ENCODE assay signal across 24 cellular contexts in the genomic region with DNA sequence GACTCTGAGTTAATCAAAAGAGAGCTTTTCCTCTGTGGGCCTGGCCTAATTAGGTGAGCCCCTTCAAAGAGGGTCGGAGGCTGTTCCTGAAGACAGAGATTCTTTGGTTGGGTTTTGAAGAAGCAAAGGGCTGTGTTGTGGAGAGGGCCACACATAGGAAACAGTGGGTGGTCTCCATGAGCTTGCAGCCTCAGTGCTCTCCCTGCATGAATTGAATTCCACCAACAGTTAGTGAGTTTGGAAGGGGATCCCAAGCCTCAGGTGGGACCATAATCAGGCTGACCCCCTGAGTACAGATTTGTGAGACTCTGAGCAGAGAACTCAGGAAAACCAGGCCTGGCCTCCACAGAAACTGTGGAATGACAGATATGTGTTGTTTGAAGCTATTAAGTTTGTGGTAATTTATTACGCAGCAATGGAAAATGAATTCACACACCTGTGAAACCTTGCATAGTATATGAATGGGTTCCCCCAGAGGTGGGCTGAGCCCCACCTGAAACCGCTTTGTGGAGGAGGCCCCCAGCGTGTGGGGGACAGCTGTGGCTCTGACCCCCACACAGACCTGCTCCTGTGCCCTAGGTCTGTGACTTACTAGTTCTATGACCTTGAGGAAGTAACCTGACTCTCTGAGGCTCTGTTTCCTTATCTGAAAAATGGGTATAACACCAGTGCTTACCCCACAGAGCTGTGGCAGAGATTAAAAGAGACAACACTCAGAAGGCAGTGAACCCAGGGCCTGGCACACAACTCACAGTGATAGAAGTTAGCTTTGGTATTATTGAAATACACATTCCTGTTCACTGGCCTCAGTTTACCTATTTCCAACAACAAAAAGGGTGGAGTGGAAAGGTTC.
A peak's percentile ranks its signal among the peaks of the same experiment; 100 is the strongest.
DNase-seq lines count a peak whose midpoint lies in the region; ATAC-seq, FAIRE-seq and TF ChIP-seq lines count a peak whose summit lies in the region.
"Had no signal": no experiment of that assay in that cellular context is flagged by ENCODE, and none has a peak within 500 bp of the region (broad histone marks: within the 10 kb centered on the region; RNA-seq: fewer than 3 reads in every experiment).

No MANE protein-coding gene starts in this region.

- BruUV-seq in HepG2 (replicated peaks; lab: Mats Ljungman, UMichigan) = no TSS peak

- peaks cover 3% of the 10 kb centered on the region; the same call in 1 of the 3 replicates for H3K36me3 Mint-ChIP-seq in GM23338 (ENCODE audit: low read depth)
- no peaks in the 10 kb centered on the region for H3K36me3 Mint-ChIP-seq in WTC11
- H3K36me3 Mint-ChIP-seq: natural killer cell treated with Interleukin-12 subunit alpha and Interleukin-12 subunit beta and Interleukin-15 and Interleukin-18, amount 100 ng/mL, for 72 hours had no signal

- DNase-seq in GM23338 (ENCODE audit: low spot score) (peak; percentile 41), WTC11 (ENCODE audit: low spot score) (no peak), HepG2 (ENCODE audit: low spot score) (no peak), small intestine (no peak), NCI-H2227 (lab: John Stamatoyannopoulos, UW; ENCODE audit: unreplicated experiment) (no peak), right cardiac atrium (no peak), Right ventricle myocardium superior (no peak)
- DNase-seq: activated CD4-positive, alpha-beta T cell treated with anti-CD3 and anti-CD28 coated beads, Interleukin-2, amount 10 ng/mL, durations not matched to agents 24 days and 14 days; activated CD8-positive, alpha-beta memory T cell treated with anti-CD3 and anti-CD28 coated beads, Interleukin-2, amount 10 ng/mL, durations not matched to agents 7 days and 5 days; central memory CD4-positive, alpha-beta T cell; dorsolateral prefrontal cortex; HFFc6; NCI-H510A; ovary; stimulated activated CD4-positive, alpha-beta T cell treated with anti-CD3 and anti-CD28 coated beads, Interleukin-4, amount 100 ng/mL, for 1 hour; stimulated activated naive CD4-positive, alpha-beta T cell; T-helper 17 cell; tibial artery had no signal

- TF ChIP-seq CTCF in GM23338 (conservative IDR thresholded peaks at IDR 0.05; ENCODE audit: low read depth in 2 of 2) (no peak), WTC11 (IDR thresholded peaks at IDR 0.05) (no peak), HepG2 (CRISPR knock-in tag; IDR thresholded peaks at IDR 0.05) (no peak)

- POLR2A ChIA-PET in WTC11 (lab: Charles Lee) = interaction anchor here (1.3 kb wide), 1 partner anchor 16 kb away, joined by 3 read pairs; no protein-coding TSS in a partner anchor
- POLR2A ChIA-PET in HepG2 (lab: Yijun Ruan, JAX) = interaction anchor here (0.6 to 3.3 kb wide), 12 partner anchors 9 to 153 kb away, joined by 3 to 21 read pairs (median 4); no protein-coding TSS in a partner anchor

- no peak overlapping the region for H3K4me3 ChIP-seq in GM23338
- peak overlapping the region in 1 of 3 experiments; percentile 4; a peak in 1 of 6 replicates for H3K4me3 ChIP-seq in HepG2 (replicated peaks in 1 of 3; ENCODE audit: insufficient read depth in 1 of 3, low read depth in 2 of 3, low read length in 3 of 3)
- no peak overlapping the region for H3K4me3 ChIP-seq in small intestine (ENCODE audit: low read depth in 1 of 2, low read length in 2 of 2)
- H3K4me3 ChIP-seq in right cardiac atrium (ENCODE audit: low read length) = no peak overlapping the region
- H3K4me3 ChIP-seq: dorsolateral prefrontal cortex, ovary, tibial artery had no signal

- H3K9me3 ChIP-seq in HepG2 (ENCODE audit: low read length) (no peaks in the 10 kb centered on the region), small intestine (ENCODE audit: control insufficient read depth, low read depth) (no peaks in the 10 kb centered on the region), right cardiac atrium (ENCODE audit: control insufficient read depth, low read length) (no peaks in the 10 kb centered on the region)
- H3K9me3 ChIP-seq: ovary, tibial artery had no signal

- CTCF ChIA-PET in WTC11 (lab: Charles Lee) = interaction anchor here (1.0 to 1.6 kb wide), 4 partner anchors 10 to 24 kb away, joined by 3 to 7 read pairs (median 4); no protein-coding TSS in a partner anchor
- CTCF ChIA-PET in HepG2 (lab: Yijun Ruan, JAX; ENCODE audit: low intra/inter-chr PET ratio, low total read pairs) = no interaction called here

- H3K9ac ChIP-seq in HepG2 (ENCODE audit: insufficient read depth, low read depth, low read length) = peak overlapping the region; percentile 1; the same call in 1 of the 2 replicates

- H2AFZ ChIP-seq in GM23338 (no peak overlapping the region), HepG2 (ENCODE audit: low read length) (no peak overlapping the region)

- H3K27ac ChIP-seq in GM23338 (ENCODE audit: low read depth) (peak overlapping the region; percentile 61), HepG2 (ENCODE audit: extremely low read length, insufficient read depth, low read length) (peak overlapping the region; percentile 66), small intestine (ENCODE audit: low read depth in 1 of 2, low read length in 1 of 2) (peak overlapping the region; percentile 45 to 65), right cardiac atrium (ENCODE audit: low read length) (no peak overlapping the region)
- H3K27ac ChIP-seq: C4-2B, dorsolateral prefrontal cortex, ovary, tibial artery had no signal

- no peak for TF ChIP-seq POLR2A in HepG2 (IDR thresholded peaks at IDR 0.05; ENCODE audit: insufficient read depth in 1 of 2, low read depth in 2 of 2, low read length in 2 of 2)

- H3K4me1 ChIP-seq in GM23338 (ENCODE audit: insufficient read depth) = peaks cover 58% of the 10 kb centered on the region
- H3K4me1 ChIP-seq in HepG2 (ENCODE audit: insufficient read depth, low read length) = peaks cover 70% of the 10 kb centered on the region
- peaks cover 2 to 3% of the 10 kb centered on the region in 2 donors for H3K4me1 ChIP-seq in small intestine (ENCODE audit: control insufficient read depth in 2 of 2, insufficient read depth in 1 of 2, low read depth in 1 of 2, low read length in 1 of 2)
- no peaks in the 10 kb centered on the region for H3K4me1 ChIP-seq in right cardiac atrium (ENCODE audit: control insufficient read depth, insufficient read depth, low read length)

- H3K4me3 Mint-ChIP-seq in GM23338 = no peak overlapping the region
- no peak overlapping the region for H3K4me3 Mint-ChIP-seq in WTC11
- H3K4me3 Mint-ChIP-seq: activated CD4-positive, alpha-beta T cell treated with anti-CD3 and anti-CD28 coated beads, Interleukin-2, amount 10 ng/mL, durations not matched to agents 24 days and 14 days; activated CD8-positive, alpha-beta memory T cell treated with anti-CD3 and anti-CD28 coated beads, Interleukin-2, amount 10 ng/mL, durations not matched to agents 7 days and 5 days; activated T-helper 1 cell treated with anti-CD3 and anti-CD28 coated beads, Interleukin-12 subunit alpha, Interleukin-12 subunit beta, Interleukin-2, Interleukin-4 antibody, amounts not matched to agents 30 ng/mL and 10 ng/mL and 1 ng/mL, durations not matched to agents 14 hours and 24 hours and 36 hours; HFFc6; memory B cell; natural killer cell treated with Interleukin-12 subunit alpha and Interleukin-12 subunit beta and Interleukin-15 and Interleukin-18, amount 100 ng/mL, for 72 hours; T-helper 17 cell had no signal

- H3K27ac Mint-ChIP-seq in GM23338 (peak overlapping the region; percentile 88), WTC11 (peak overlapping the region; percentile 98)
- H3K27ac Mint-ChIP-seq: activated CD4-positive, alpha-beta T cell treated with anti-CD3 and anti-CD28 coated beads, Interleukin-2, amount 10 ng/mL, durations not matched to agents 24 days and 14 days; activated CD8-positive, alpha-beta memory T cell treated with anti-CD3 and anti-CD28 coated beads, Interleukin-2, amount 10 ng/mL, durations not matched to agents 7 days and 5 days; activated T-helper 1 cell treated with anti-CD3 and anti-CD28 coated beads, Interleukin-12 subunit alpha, Interleukin-12 subunit beta, Interleukin-2, Interleukin-4 antibody, amounts not matched to agents 30 ng/mL and 10 ng/mL and 1 ng/mL, durations not matched to agents 14 hours and 24 hours and 36 hours; HFFc6; natural killer cell treated with Interleukin-12 subunit alpha and Interleukin-12 subunit beta and Interleukin-15 and Interleukin-18, amount 100 ng/mL, for 72 hours had no signal

- TF ChIP-seq EP300 in HepG2 (IDR thresholded peaks at IDR 0.05; ENCODE audit: low read depth in 2 of 2, low read length in 2 of 2) = no peak
- no peak for TF ChIP-seq EP300 in HepG2 (CRISPR knock-in tag; IDR thresholded peaks at IDR 0.05; ENCODE audit: borderline replicate concordance)

- FAIRE-seq in HepG2 (lab: Jason Lieb, UNC) (no peak), small intestine (lab: Jason Lieb, UNC) (no peak)

- no peaks in the 10 kb centered on the region for H3K27me3 ChIP-seq in GM23338 (ENCODE audit: insufficient read depth)
- H3K27me3 ChIP-seq in HepG2 (ENCODE audit: control insufficient read depth in 1 of 2, insufficient read depth in 2 of 2, low read length in 2 of 2) = no peaks in the 10 kb centered on the region
- no peaks in the 10 kb centered on the region for H3K27me3 ChIP-seq in small intestine (ENCODE audit: control insufficient read depth in 2 of 2, insufficient read depth in 2 of 2, low read length in 2 of 2)
- no peaks in the 10 kb centered on the region for H3K27me3 ChIP-seq in right cardiac atrium (ENCODE audit: control insufficient read depth, insufficient read depth)
- H3K27me3 ChIP-seq: dorsolateral prefrontal cortex, ovary, tibial artery had no signal

- peaks cover 69% of the 10 kb centered on the region for H3K4me1 Mint-ChIP-seq in GM23338
- peaks cover 81% of the 10 kb centered on the region for H3K4me1 Mint-ChIP-seq in WTC11

- H3K27me3 Mint-ChIP-seq in GM23338 (ENCODE audit: insufficient read depth, low read depth, poor library complexity) (peaks cover 5% of the 10 kb centered on the region), WTC11 (ENCODE audit: low read depth) (no peaks in the 10 kb centered on the region)
- H3K27me3 Mint-ChIP-seq: activated CD4-positive, alpha-beta T cell treated with anti-CD3 and anti-CD28 coated beads, Interleukin-2, amount 10 ng/mL, durations not matched to agents 24 days and 14 days; activated CD8-positive, alpha-beta memory T cell treated with anti-CD3 and anti-CD28 coated beads, Interleukin-2, amount 10 ng/mL, durations not matched to agents 7 days and 5 days; memory B cell; natural killer cell treated with Interleukin-12 subunit alpha and Interleukin-12 subunit beta and Interleukin-15 and Interleukin-18, amount 100 ng/mL, for 72 hours; T-helper 17 cell had no signal

- H3K9me3 Mint-ChIP-seq in GM23338 = no peaks in the 10 kb centered on the region
- no peaks in the 10 kb centered on the region for H3K9me3 Mint-ChIP-seq in WTC11
- H3K9me3 Mint-ChIP-seq: activated CD4-positive, alpha-beta T cell treated with anti-CD3 and anti-CD28 coated beads, Interleukin-2, amount 10 ng/mL, durations not matched to agents 24 days and 14 days; HFFc6; memory B cell; natural killer cell treated with Interleukin-12 subunit alpha and Interleukin-12 subunit beta and Interleukin-15 and Interleukin-18, amount 100 ng/mL, for 72 hours had no signal

- 0 out of 2 replicates have a peak overlapping the region, but pooled peaks have one; percentile 28 for H3K4me2 ChIP-seq in GM23338
- peak overlapping the region; percentile 66 for H3K4me2 ChIP-seq in HepG2 (ENCODE audit: low read depth, low read length)

- ATAC-seq in GM23338 = peak; percentile 49
- peak; percentile 42 for ATAC-seq in WTC11
- ATAC-seq in HepG2 = peak; percentile 6; the same call in 1 of the 3 replicates
- no peak for ATAC-seq in GM18520 (IDR thresholded peaks at IDR 0.05; ENCODE audit: unreplicated experiment)
- ATAC-seq in right cardiac atrium = no peak
- ATAC-seq in Right ventricle myocardium superior (ENCODE audit: poor library complexity) = no peak
- ATAC-seq: activated CD8-positive, alpha-beta memory T cell treated with anti-CD3 and anti-CD28 coated beads, Interleukin-2, amount 10 ng/mL, durations not matched to agents 7 days and 5 days; activated naive CD4-positive, alpha-beta T cell treated with anti-CD3 and anti-CD28 coated beads, Interleukin-2, amount 50 U/mL, for 72 hours; natural killer cell treated with Interleukin-12 subunit alpha and Interleukin-12 subunit beta and Interleukin-15 and Interleukin-18, amount 100 ng/mL, for 72 hours; T-helper 17 cell had no signal

- in situ Hi-C loops in HepG2 (cut with HindIII; ENCODE audit: extremely low pct_ligation_motif_present, low pct_unique_long_range_greater_than_20kb) = loop anchor here (5.0 kb wide), 1 partner anchor 55 kb away; no protein-coding TSS in a partner anchor

- H4K20me1 ChIP-seq in GM23338 (replicated peaks; ENCODE audit: insufficient read depth) (no peaks in the 10 kb centered on the region), HepG2 (ENCODE audit: insufficient read depth, low read length) (no peaks in the 10 kb centered on the region)

- TF ChIP-seq RAD21 in HepG2 (CRISPR knock-in tag; IDR thresholded peaks at IDR 0.05) = no peak

- 0 out of 2 replicates have a peak, but pooled peaks cover 7% of the 10 kb centered on the region for H3K79me2 ChIP-seq in GM23338 (replicated peaks; ENCODE audit: insufficient read depth)
- no peaks in the 10 kb centered on the region for H3K79me2 ChIP-seq in HepG2 (ENCODE audit: insufficient read depth, low read length)

- H3K9me2 ChIP-seq in GM23338 (ENCODE audit: insufficient read depth) = no peaks in the 10 kb centered on the region

- H3K36me3 ChIP-seq in GM23338 (ENCODE audit: insufficient read depth) = 0 out of 2 replicates have a peak, but pooled peaks cover under 1% of the 10 kb centered on the region
- no peaks in the 10 kb centered on the region for H3K36me3 ChIP-seq in HepG2 (replicated peaks in 1 of 2; ENCODE audit: control insufficient read depth in 1 of 2, insufficient read depth in 2 of 2, low read length in 2 of 2)
- H3K36me3 ChIP-seq in small intestine (ENCODE audit: control insufficient read depth in 2 of 2, insufficient read depth in 2 of 2, low read length in 2 of 2) = no peaks in the 10 kb centered on the region
- H3K36me3 ChIP-seq: ovary, tibial artery had no signal

- 75% methylated on average over 4 of the region's 4 CpGs for WGBS in HepG2 (ENCODE audit: low lambda C conversion rate)
- 65 to 73% (median 72%) methylated on average over 4 of the region's 4 CpGs for WGBS in small intestine, 3 donors
- 72% methylated on average over 4 of the region's 4 CpGs for WGBS in right cardiac atrium

- 0 out of 2 replicates have a peak, but pooled peaks cover 4% of the 10 kb centered on the region for H3F3A ChIP-seq in GM23338 (replicated peaks; ENCODE audit: low read depth)

- intact Hi-C loops in HepG2 (cut with micrococcal nuclease; ENCODE audit: unreplicated experiment) = loop anchor here (5.0 to 10.0 kb wide), 3 partner anchors 87 to 625 kb away; no protein-coding TSS in a partner anchor
- intact Hi-C loops in right cardiac atrium (cut with DNase I) = no loop called here
- intact Hi-C loops in Right ventricle myocardium superior (cut with DNase I) = no loop called here

Comparison
In these comparisons a context has a peak if more than half of its experiments do, and no peak if none do; other contexts are left out.
1. ATAC-seq: peak in GM23338 (single experiment), WTC11 (single experiment) and HepG2 (single experiment); none in GM18520 (single experiment), right cardiac atrium (0 of 2) and Right ventricle myocardium superior (single experiment).